Comparison of ENCODE assay signal across 20 cellular contexts in the genomic region with DNA sequence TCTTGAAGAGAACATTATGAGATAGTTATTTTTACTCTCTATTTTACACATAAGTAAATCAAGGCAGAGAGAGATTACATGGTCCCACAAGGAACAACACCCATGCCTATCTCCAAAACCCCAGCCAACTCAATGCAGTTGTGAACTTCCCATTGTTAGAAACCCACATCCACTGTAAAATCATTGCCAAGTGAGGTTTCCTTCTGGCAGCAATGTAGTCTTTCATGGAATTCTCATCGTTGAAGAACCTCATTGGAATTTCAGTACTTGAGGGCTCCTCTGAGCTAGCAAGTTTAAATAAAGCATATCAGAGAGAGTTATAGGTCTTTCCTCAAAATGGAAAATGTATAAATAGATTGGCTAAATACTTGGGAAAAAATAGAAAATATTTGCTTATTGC.
DNase-seq lines count a peak whose midpoint lies in the region; ATAC-seq, FAIRE-seq and TF ChIP-seq lines count a peak whose summit lies in the region.
"Had no signal": no experiment of that assay in that cellular context is flagged by ENCODE, and none has a peak within 500 bp of the region (broad histone marks: within the 10 kb centered on the region; RNA-seq: fewer than 3 reads in every experiment).

No MANE protein-coding gene starts in this region.

- peaks cover 18% of the 10 kb centered on the region for H3K4me1 ChIP-seq in keratinocyte (ENCODE audit: control insufficient read depth, extremely low read depth, insufficient read depth, low read length)
- H3K4me1 ChIP-seq: A549, BLaER1 had no signal

- no peak for ATAC-seq in GM19328 (IDR thresholded peaks at IDR 0.05; ENCODE audit: unreplicated experiment)
- ATAC-seq: A549, HCT116 had no signal

- no peaks in the 10 kb centered on the region for H3K79me2 ChIP-seq in keratinocyte (ENCODE audit: control insufficient read depth, insufficient read depth, low read length)

- no peaks in the 10 kb centered on the region for H4K20me1 ChIP-seq in keratinocyte (ENCODE audit: control insufficient read depth, extremely low read depth, insufficient read depth, low read length)
- H4K20me1 ChIP-seq: BLaER1 had no signal

- no peaks in the 10 kb centered on the region for H3K36me3 ChIP-seq in keratinocyte (ENCODE audit: control insufficient read depth in 2 of 2, extremely low read depth in 1 of 2, insufficient read depth in 2 of 2, low read length in 2 of 2)
- H3K36me3 ChIP-seq: BLaER1 had no signal

- no peak overlapping the region for H2AFZ ChIP-seq in keratinocyte (ENCODE audit: control insufficient read depth, low read length)

- DNase-seq in AG10803 (ENCODE audit: low read depth): peak; percentile 35
- DNase-seq in NCI-H226: peak; percentile 12
- DNase-seq in astrocyte of the spinal cord (ENCODE audit: low read depth, low spot score): peak; percentile 75
- DNase-seq in keratinocyte (ENCODE audit: low read depth, low spot score): no peak
- no peak for DNase-seq in NCI-H82 treated with DMSO at 0.1 percent for 48 hours (lab: John Stamatoyannopoulos, UW; ENCODE audit: unreplicated experiment)
- no peak for DNase-seq in SIG-M5 treated with dmso at 0.1 percent for 504 hours (lab: John Stamatoyannopoulos, UW; ENCODE audit: unreplicated experiment)
- no peak for DNase-seq in NCI-H187 (lab: John Stamatoyannopoulos, UW)
- DNase-seq: Calu3; CD4-positive, alpha-beta memory T cell; GOT3; H7; HFFc6 had no signal

- FAIRE-seq in keratinocyte (lab: Jason Lieb, UNC): peak; percentile 51
- FAIRE-seq: A549, G401.6, GM12892, GM18507 had no signal

- H3K27ac ChIP-seq in keratinocyte (ENCODE audit: control insufficient read depth, insufficient read depth, low read length): no peak overlapping the region
- H3K27ac ChIP-seq: 22Rv1, A549, BLaER1 had no signal

- H3K9me1 ChIP-seq in keratinocyte (ENCODE audit: control insufficient read depth, extremely low read depth, insufficient read depth, low read length): no peaks in the 10 kb centered on the region

- no peaks in the 10 kb centered on the region for H3K27me3 ChIP-seq in keratinocyte (ENCODE audit: control insufficient read depth, extremely low read depth, insufficient read depth, low read length)
- H3K27me3 ChIP-seq: BLaER1 had no signal

- in situ Hi-C loops in astrocyte of the spinal cord (cut with HindIII; ENCODE audit: low sequenced_read_pairs): no loop called here

- H3K4me2 ChIP-seq in keratinocyte (ENCODE audit: control insufficient read depth, extremely low read depth, insufficient read depth, low read depth, low read length): no peak overlapping the region
- H3K4me2 ChIP-seq: A549, BLaER1 had no signal

- H3K9me3 ChIP-seq in keratinocyte (ENCODE audit: control insufficient read depth, low read depth, low read length): no peaks in the 10 kb centered on the region
- H3K9me3 ChIP-seq: A549, BLaER1 had no signal

- dilution Hi-C loops in keratinocyte (cut with MboI; ENCODE audit: extremely low pct_ligation_motif_present, low sequenced_read_pairs): no loop called here

- H3K9ac ChIP-seq in keratinocyte (ENCODE audit: control insufficient read depth, extremely low read depth, insufficient read depth, low read length): no peak overlapping the region
- H3K9ac ChIP-seq: BLaER1 had no signal

- TF ChIP-seq CTCF in AG10803 (conservative IDR thresholded peaks at IDR 0.05; ENCODE audit: low read length): no peak
- TF ChIP-seq CTCF in astrocyte of the spinal cord (IDR thresholded peaks at IDR 0.05; ENCODE audit: low read depth, low read length): no peak
- no peak for TF ChIP-seq CTCF in keratinocyte (optimal IDR thresholded peaks at IDR 0.05 in 1 of 3, IDR thresholded peaks at IDR 0.05 in 1 of 3, conservative IDR thresholded peaks at IDR 0.05 in 1 of 3; ENCODE audit: extremely low read depth in 1 of 3, insufficient read depth in 2 of 3, low read length in 3 of 3)

- no peak overlapping the region for H3K4me3 ChIP-seq in AG10803 (ENCODE audit: low read length)
- H3K4me3 ChIP-seq in astrocyte of the spinal cord (ENCODE audit: low read depth, low read length): no peak overlapping the region
- H3K4me3 ChIP-seq in keratinocyte (ENCODE audit: control insufficient read depth in 2 of 3, extremely low read depth in 1 of 3, insufficient read depth in 2 of 3, low read depth in 1 of 3, low read length in 3 of 3): no peak overlapping the region
- H3K4me3 ChIP-seq: A549, BLaER1 had no signal

Comparison
In these comparisons a context has a peak if more than half of its experiments do, and no peak if none do; other contexts are left out.
1. DNase-seq: peak in AG10803 (single experiment), NCI-H226 (single experiment) and astrocyte of the spinal cord (single experiment); none in keratinocyte (single experiment), NCI-H82 treated with DMSO at 0.1 percent for 48 hours (single experiment), SIG-M5 treated with dmso at 0.1 percent for 504 hours (single experiment) and NCI-H187 (0 of 2).